ENCODE assay signal across 21 cellular contexts in genomic region chr7:44261239-44261638, GRCh38.
DNase-seq lines count a peak whose midpoint lies in the region; FAIRE-seq and TF ChIP-seq lines count a peak whose summit lies in the region.
"Had no signal": no experiment of that assay in that cellular context is flagged by ENCODE, and none has a peak within 500 bp of the region (broad histone marks: within the 10 kb centered on the region; RNA-seq: fewer than 3 reads in every experiment).

No MANE protein-coding gene starts in this region.

- POLR2A ChIA-PET in GM10248 (lab: Yijun Ruan, JAX): no interaction called here
- POLR2A ChIA-PET in HEK293 (lab: Yijun Ruan, JAX): no interaction called here

- no peak for FAIRE-seq in RCC 7860 (lab: Jason Lieb, UNC)

- H3K4me1 Mint-ChIP-seq in neural progenitor cell: peaks cover 18% of the 10 kb centered on the region
- H3K4me1 Mint-ChIP-seq in endodermal cell: no peaks in the 10 kb centered on the region

- peaks cover 11% of the 10 kb centered on the region for H3K27me3 Mint-ChIP-seq in neural progenitor cell (ENCODE audit: insufficient read depth, low read depth)
- no peaks in the 10 kb centered on the region for H3K27me3 Mint-ChIP-seq in endodermal cell (ENCODE audit: insufficient read depth)
- H3K27me3 Mint-ChIP-seq: naive thymus-derived CD8-positive, alpha-beta T cell had no signal

- CTCF ChIA-PET in GM10248 (lab: Yijun Ruan, JAX): interaction anchor here (1.2 to 12.7 kb wide), 4 partner anchors 10 to 177 kb away, joined by 3 to 117 read pairs (median 6); no protein-coding TSS in a partner anchor
- CTCF ChIA-PET in HEK293 (lab: Yijun Ruan, JAX): no interaction called here

- H3K27ac Mint-ChIP-seq in neural progenitor cell: peak overlapping the region; percentile 78
- no peak overlapping the region for H3K27ac Mint-ChIP-seq in endodermal cell
- H3K27ac Mint-ChIP-seq: T-helper 2 cell treated with Interferon-gamma antibody and Interleukin-4, amounts not matched to agents 5 μg/mL and 100 μg/mL, for 36 hours had no signal

- no peaks in the 10 kb centered on the region for H3K4me1 ChIP-seq in HEK293 (ENCODE audit: control insufficient read depth, insufficient read depth, low read length)
- no peaks in the 10 kb centered on the region for H3K4me1 ChIP-seq in neural progenitor cell
- H3K4me1 ChIP-seq in hepatocyte (ENCODE audit: insufficient read depth): peaks cover 41% of the 10 kb centered on the region
- no peaks in the 10 kb centered on the region for H3K4me1 ChIP-seq in endodermal cell (ENCODE audit: control insufficient read depth, insufficient read depth, low read length)

- H3K9ac ChIP-seq in neural progenitor cell: no peak overlapping the region
- no peak overlapping the region for H3K9ac ChIP-seq in endodermal cell (ENCODE audit: extremely low read depth, low read length, poor library complexity, severe bottlenecking)

- peak; percentile 58 for DNase-seq in GM10248 (ENCODE audit: extremely low spot score)
- peak; percentile 81 for DNase-seq in WERI-Rb-1
- no peak for DNase-seq in neural progenitor cell (ENCODE audit: low spot score)
- no peak for DNase-seq in hepatocyte (ENCODE audit: low spot score)
- DNase-seq in endodermal cell: no peak
- DNase-seq in CD1c-positive myeloid dendritic cell (ENCODE audit: extremely low spot score): no peak
- no peak for DNase-seq in RCC 7860 (ENCODE audit: low spot score)
- DNase-seq: amniotic stem cell; caudate nucleus; DMS153; effector memory CD4-positive, alpha-beta T cell; head of caudate nucleus; lower lobe of right lung; naive thymus-derived CD8-positive, alpha-beta T cell; NCI-H187 treated with DMSO at 0.1 percent for 48 hours; NCI-H510A treated with DMSO at 0.1 percent for 48 hours; stimulated activated CD4-positive, alpha-beta T cell treated with anti-CD3 and anti-CD28 coated beads, Interleukin-4, amount 100 ng/mL, for 1 hour had no signal

- H3F3A ChIP-seq in neural progenitor cell (ENCODE audit: low read depth): no peaks in the 10 kb centered on the region

- H3K36me3 Mint-ChIP-seq in neural progenitor cell (no peaks in the 10 kb centered on the region), endodermal cell (ENCODE audit: low read depth) (no peaks in the 10 kb centered on the region)
- H3K36me3 Mint-ChIP-seq: naive thymus-derived CD8-positive, alpha-beta T cell had no signal

- no peaks in the 10 kb centered on the region for H3K9me2 ChIP-seq in hepatocyte (replicated peaks; ENCODE audit: insufficient read depth)

- 91% methylated on average over 5 of the region's 5 CpGs for WGBS in hepatocyte (ENCODE audit: low lambda C conversion rate, missing lambda C conversion rate)
- 87 to 100% methylated on average over 1 to 4 of the region's 5 CpGs for WGBS in endodermal cell (ENCODE audit: insufficient coverage in 1 of 2, insufficient read length in 1 of 2), 2 experiments

- no peaks in the 10 kb centered on the region for H3K9me3 ChIP-seq in HEK293 (ENCODE audit: control insufficient read depth, insufficient read depth, low read depth, low read length)
- no peaks in the 10 kb centered on the region for H3K9me3 ChIP-seq in WERI-Rb-1 (ENCODE audit: severe bottlenecking)
- H3K9me3 ChIP-seq in neural progenitor cell (ENCODE audit: low read depth): no peaks in the 10 kb centered on the region
- H3K9me3 ChIP-seq in hepatocyte (ENCODE audit: low read depth): no peaks in the 10 kb centered on the region
- H3K9me3 ChIP-seq in endodermal cell (ENCODE audit: control insufficient read depth, low read length): no peaks in the 10 kb centered on the region
- H3K9me3 ChIP-seq: lower lobe of right lung had no signal

- H2AFZ ChIP-seq in neural progenitor cell (replicated peaks): no peak overlapping the region
- H2AFZ ChIP-seq in hepatocyte: no peak overlapping the region

- peak; percentile 19 for TF ChIP-seq CTCF in GM10248 (IDR thresholded peaks at IDR 0.05; ENCODE audit: control extremely low read depth, extremely low read depth, low read depth, missing control alignments)
- TF ChIP-seq CTCF in HEK293 (tag by site-specific recombination; IDR thresholded peaks at IDR 0.05): no peak
- TF ChIP-seq CTCF in WERI-Rb-1 (IDR thresholded peaks at IDR 0.05; ENCODE audit: low read depth, low read length): peak; percentile 50; the same call in 1 of the 2 replicates
- no peak for TF ChIP-seq CTCF in neural progenitor cell (IDR thresholded peaks at IDR 0.05)
- no peak for TF ChIP-seq CTCF in hepatocyte (IDR thresholded peaks at IDR 0.05; ENCODE audit: poor library complexity)
- no peak for TF ChIP-seq CTCF in endodermal cell (conservative IDR thresholded peaks at IDR 0.05)

- no peaks in the 10 kb centered on the region for H4K20me1 ChIP-seq in neural progenitor cell (ENCODE audit: low read depth)
- H4K20me1 ChIP-seq in hepatocyte (ENCODE audit: insufficient read depth, poor library complexity, severe bottlenecking): no peaks in the 10 kb centered on the region

- H3K27ac ChIP-seq in HEK293 (ENCODE audit: extremely low read depth, low read depth, low read length) (no peak overlapping the region), WERI-Rb-1 (peak overlapping the region; percentile 84), neural progenitor cell (no peak overlapping the region), hepatocyte (no peak overlapping the region), endodermal cell (ENCODE audit: low read depth, low read length) (no peak overlapping the region)
- H3K27ac ChIP-seq: lower lobe of right lung, SK-N-MC had no signal

- H3K4me3 ChIP-seq in HEK293 (ENCODE audit: low read depth, low read length): no peak overlapping the region
- no peak overlapping the region for H3K4me3 ChIP-seq in WERI-Rb-1 (ENCODE audit: low read depth, low read length)
- no peak overlapping the region for H3K4me3 ChIP-seq in neural progenitor cell
- no peak overlapping the region for H3K4me3 ChIP-seq in hepatocyte
- H3K4me3 ChIP-seq in endodermal cell (ENCODE audit: low read length): no peak overlapping the region
- H3K4me3 ChIP-seq: lower lobe of right lung, SK-N-MC, skin epidermis had no signal

- no peak overlapping the region for H3K4me2 ChIP-seq in neural progenitor cell
- H3K4me2 ChIP-seq in hepatocyte: no peak overlapping the region

- no peaks in the 10 kb centered on the region for H3K36me3 ChIP-seq in HEK293 (ENCODE audit: control insufficient read depth in 2 of 2, insufficient read depth in 1 of 2, low read length in 2 of 2)
- H3K36me3 ChIP-seq in WERI-Rb-1: no peaks in the 10 kb centered on the region
- H3K36me3 ChIP-seq in neural progenitor cell: no peaks in the 10 kb centered on the region
- H3K36me3 ChIP-seq in hepatocyte (replicated peaks; ENCODE audit: insufficient read depth, low read depth): no peaks in the 10 kb centered on the region
- no peaks in the 10 kb centered on the region for H3K36me3 ChIP-seq in endodermal cell (ENCODE audit: control insufficient read depth, insufficient read depth, low read length)
- H3K36me3 ChIP-seq: lower lobe of right lung had no signal

- H3K27me3 ChIP-seq in WERI-Rb-1 (ENCODE audit: insufficient read depth, low read depth, severe bottlenecking): no peaks in the 10 kb centered on the region
- no peaks in the 10 kb centered on the region for H3K27me3 ChIP-seq in neural progenitor cell
- peaks cover 5% of the 10 kb centered on the region for H3K27me3 ChIP-seq in hepatocyte
- no peaks in the 10 kb centered on the region for H3K27me3 ChIP-seq in endodermal cell (ENCODE audit: control insufficient read depth, insufficient read depth, low read length, poor library complexity, severe bottlenecking)

- H3K79me2 ChIP-seq in neural progenitor cell (ENCODE audit: low read depth) (no peaks in the 10 kb centered on the region), hepatocyte (no peaks in the 10 kb centered on the region)

- H3K4me3 Mint-ChIP-seq in neural progenitor cell (no peak overlapping the region), endodermal cell (no peak overlapping the region)
- H3K4me3 Mint-ChIP-seq: T-helper 2 cell treated with Interferon-gamma antibody and Interleukin-4, amounts not matched to agents 5 μg/mL and 100 μg/mL, for 36 hours had no signal

- H3K9me3 Mint-ChIP-seq in neural progenitor cell: no peaks in the 10 kb centered on the region
- no peaks in the 10 kb centered on the region for H3K9me3 Mint-ChIP-seq in endodermal cell
- H3K9me3 Mint-ChIP-seq: naive thymus-derived CD8-positive, alpha-beta T cell; T-helper 2 cell treated with Interferon-gamma antibody and Interleukin-4, amounts not matched to agents 5 μg/mL and 100 μg/mL, for 36 hours had no signal

TF ChIP-seq in HEK293, 187 proteins besides CTCF, POLR2A, EP300 and RAD21:
- peak; percentile 67 for TF ChIP-seq GLIS2 (tag by site-specific recombination; IDR thresholded peaks at IDR 0.05)
- TF ChIP-seq ZNF423 (tag by site-specific recombination; IDR thresholded peaks at IDR 0.05): no peak
- peak; percentile 87 for TF ChIP-seq ZIC2 (tag by site-specific recombination; IDR thresholded peaks at IDR 0.05)
- peak; percentile 100 for TF ChIP-seq GLIS1 (tag by site-specific recombination; IDR thresholded peaks at IDR 0.05)

Comparison
In these comparisons a context has a peak if more than half of its experiments do, and no peak if none do; other contexts are left out.
1. DNase-seq: peak in GM10248 (single experiment) and WERI-Rb-1 (single experiment); none in neural progenitor cell (single experiment), hepatocyte (single experiment), endodermal cell (single experiment), CD1c-positive myeloid dendritic cell (single experiment) and RCC 7860 (single experiment).
2. CTCF ChIP-seq: peak in GM10248 (single experiment) and WERI-Rb-1 (single experiment); none in HEK293 (single experiment), neural progenitor cell (single experiment), hepatocyte (single experiment) and endodermal cell (single experiment).